In genomic region chr16:67490330-67491096, GRCh38 we compare ENCODE assay signal across 2 cellular contexts.
TF ChIP-seq lines count a peak whose summit lies in the region.

No MANE protein-coding gene starts in this region.

TF ChIP-seq in K562, 482 proteins besides CTCF, POLR2A, EP300 and RAD21:
- TF ChIP-seq ZNF124 (CRISPR knock-in tag; IDR thresholded peaks at IDR 0.05): 0 out of 2 replicates have a peak, but pooled peaks have one; percentile 44
- TF ChIP-seq CBX3 (IDR thresholded peaks at IDR 0.05; ENCODE audit: borderline replicate concordance in 1 of 2, low read length in 2 of 2): 0 out of 3 replicates have a peak, but pooled peaks of 1 of the 2 experiments have one; percentile 31
- peak; percentile 70 for TF ChIP-seq TRIM28 (IDR thresholded peaks at IDR 0.05)
- TF ChIP-seq ETV5 (CRISPR knock-in tag; IDR thresholded peaks at IDR 0.05; ENCODE audit: low read depth): no peak
- TF ChIP-seq SFPQ (IDR thresholded peaks at IDR 0.05; ENCODE audit: low read depth, low read length): no peak
- TF ChIP-seq ZNF280A (IDR thresholded peaks at IDR 0.05; ENCODE audit: low read depth, partially characterized antibody): peak; percentile 35
- no peak for TF ChIP-seq ZNF592 (IDR thresholded peaks at IDR 0.05)
- TF ChIP-seq ZNF79 (CRISPR knock-in tag; IDR thresholded peaks at IDR 0.05; ENCODE audit: low read depth): no peak
- no peak for TF ChIP-seq ESRRB (CRISPR knock-in tag; IDR thresholded peaks at IDR 0.05; ENCODE audit: borderline replicate concordance)
- TF ChIP-seq CBX5 (IDR thresholded peaks at IDR 0.05; ENCODE audit: borderline replicate concordance, low read depth): peak; percentile 85; the same call in 1 of the 2 replicates

TF ChIP-seq in WTC11, 78 proteins besides CTCF, POLR2A, EP300 and RAD21:
- TF ChIP-seq ZNF232 (CRISPR knock-in tag; IDR thresholded peaks at IDR 0.05) (no peak), ATF3 (CRISPR knock-in tag; conservative IDR thresholded peaks at IDR 0.05) (no peak), NFE2L1 (CRISPR knock-in tag; IDR thresholded peaks at IDR 0.05) (no peak), TEAD4 (CRISPR knock-in tag; IDR thresholded peaks at IDR 0.05) (no peak), SOX15 (CRISPR knock-in tag; IDR thresholded peaks at IDR 0.05) (no peak), TP53 (CRISPR knock-in tag; IDR thresholded peaks at IDR 0.05) (no peak)
TF ChIP-seq in WTC11: peak in this region for 0.
